In the genomic region with DNA sequence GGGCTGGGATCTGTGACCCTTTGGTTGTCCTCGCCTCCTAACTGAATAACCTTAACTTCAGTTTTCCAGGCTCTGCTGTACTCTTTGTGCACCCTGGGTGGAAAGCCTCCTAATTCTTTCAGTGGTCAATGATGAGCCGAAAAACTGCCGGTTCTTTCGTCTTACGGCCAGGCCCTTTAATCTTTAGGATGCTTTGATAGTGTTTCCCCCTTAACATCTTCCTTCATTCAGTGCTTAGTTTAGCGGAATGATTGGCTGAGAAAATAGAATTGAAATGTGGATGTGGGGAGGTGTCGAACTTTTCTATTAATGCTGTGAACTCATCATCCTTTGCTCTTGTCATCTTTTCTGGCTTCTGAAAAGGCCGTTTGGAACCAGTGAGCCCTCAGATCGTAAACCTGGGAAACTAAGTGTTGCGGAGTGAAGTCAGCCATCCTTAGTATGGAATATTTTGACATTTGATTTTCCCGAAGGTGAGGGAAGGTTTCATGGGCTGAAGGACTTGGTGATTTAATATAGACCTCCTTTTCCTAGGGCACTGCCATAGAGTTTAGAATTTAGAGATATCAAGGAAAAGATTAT, we compare ENCODE assay signal across 1 cellular context.
TF ChIP-seq lines count a peak whose summit lies in the region.

No MANE protein-coding gene starts in this region.

TF ChIP-seq in HepG2, 621 proteins besides CTCF, POLR2A, EP300 and RAD21 (continued from another document):
- TF ChIP-seq, protein P1, sequence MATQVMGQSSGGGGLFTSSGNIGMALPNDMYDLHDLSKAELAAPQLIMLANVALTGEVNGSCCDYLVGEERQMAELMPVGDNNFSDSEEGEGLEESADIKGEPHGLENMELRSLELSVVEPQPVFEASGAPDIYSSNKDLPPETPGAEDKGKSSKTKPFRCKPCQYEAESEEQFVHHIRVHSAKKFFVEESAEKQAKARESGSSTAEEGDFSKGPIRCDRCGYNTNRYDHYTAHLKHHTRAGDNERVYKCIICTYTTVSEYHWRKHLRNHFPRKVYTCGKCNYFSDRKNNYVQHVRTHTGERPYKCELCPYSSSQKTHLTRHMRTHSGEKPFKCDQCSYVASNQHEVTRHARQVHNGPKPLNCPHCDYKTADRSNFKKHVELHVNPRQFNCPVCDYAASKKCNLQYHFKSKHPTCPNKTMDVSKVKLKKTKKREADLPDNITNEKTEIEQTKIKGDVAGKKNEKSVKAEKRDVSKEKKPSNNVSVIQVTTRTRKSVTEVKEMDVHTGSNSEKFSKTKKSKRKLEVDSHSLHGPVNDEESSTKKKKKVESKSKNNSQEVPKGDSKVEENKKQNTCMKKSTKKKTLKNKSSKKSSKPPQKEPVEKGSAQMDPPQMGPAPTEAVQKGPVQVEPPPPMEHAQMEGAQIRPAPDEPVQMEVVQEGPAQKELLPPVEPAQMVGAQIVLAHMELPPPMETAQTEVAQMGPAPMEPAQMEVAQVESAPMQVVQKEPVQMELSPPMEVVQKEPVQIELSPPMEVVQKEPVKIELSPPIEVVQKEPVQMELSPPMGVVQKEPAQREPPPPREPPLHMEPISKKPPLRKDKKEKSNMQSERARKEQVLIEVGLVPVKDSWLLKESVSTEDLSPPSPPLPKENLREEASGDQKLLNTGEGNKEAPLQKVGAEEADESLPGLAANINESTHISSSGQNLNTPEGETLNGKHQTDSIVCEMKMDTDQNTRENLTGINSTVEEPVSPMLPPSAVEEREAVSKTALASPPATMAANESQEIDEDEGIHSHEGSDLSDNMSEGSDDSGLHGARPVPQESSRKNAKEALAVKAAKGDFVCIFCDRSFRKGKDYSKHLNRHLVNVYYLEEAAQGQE (IDR thresholded peaks at IDR 0.05; ENCODE audit: borderline replicate concordance in 1 of 2, low read depth in 1 of 2, low read length in 2 of 2): no peak
- TF ChIP-seq, protein P2, sequence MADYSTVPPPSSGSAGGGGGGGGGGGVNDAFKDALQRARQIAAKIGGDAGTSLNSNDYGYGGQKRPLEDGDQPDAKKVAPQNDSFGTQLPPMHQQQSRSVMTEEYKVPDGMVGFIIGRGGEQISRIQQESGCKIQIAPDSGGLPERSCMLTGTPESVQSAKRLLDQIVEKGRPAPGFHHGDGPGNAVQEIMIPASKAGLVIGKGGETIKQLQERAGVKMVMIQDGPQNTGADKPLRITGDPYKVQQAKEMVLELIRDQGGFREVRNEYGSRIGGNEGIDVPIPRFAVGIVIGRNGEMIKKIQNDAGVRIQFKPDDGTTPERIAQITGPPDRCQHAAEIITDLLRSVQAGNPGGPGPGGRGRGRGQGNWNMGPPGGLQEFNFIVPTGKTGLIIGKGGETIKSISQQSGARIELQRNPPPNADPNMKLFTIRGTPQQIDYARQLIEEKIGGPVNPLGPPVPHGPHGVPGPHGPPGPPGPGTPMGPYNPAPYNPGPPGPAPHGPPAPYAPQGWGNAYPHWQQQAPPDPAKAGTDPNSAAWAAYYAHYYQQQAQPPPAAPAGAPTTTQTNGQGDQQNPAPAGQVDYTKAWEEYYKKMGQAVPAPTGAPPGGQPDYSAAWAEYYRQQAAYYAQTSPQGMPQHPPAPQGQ (CRISPR knock-in tag; IDR thresholded peaks at IDR 0.05; ENCODE audit: borderline replicate concordance): no peak
- TF ChIP-seq SAP130 (CRISPR knock-in tag; IDR thresholded peaks at IDR 0.05; ENCODE audit: low read depth) (peak; percentile 8; the same call in 1 of the 2 replicates), SOX6 (IDR thresholded peaks at IDR 0.05) (no peak), SOX6 (CRISPR knock-in tag; IDR thresholded peaks at IDR 0.05) (0 out of 2 replicates have a peak, but pooled peaks have one; percentile 4), RAD51 (IDR thresholded peaks at IDR 0.05; ENCODE audit: borderline replicate concordance) (no peak)
